In genomic region chr14:44528180-44528579, GRCh38 we compare ENCODE assay signal across 1 cellular context.
TF ChIP-seq lines count a peak whose summit lies in the region.

No MANE protein-coding gene starts in this region.

TF ChIP-seq in HepG2, 621 proteins besides CTCF, POLR2A, EP300 and RAD21 (continued from another document):
- TF ChIP-seq CEBPZ (IDR thresholded peaks at IDR 0.05; ENCODE audit: low read length) (no peak), PLRG1 (conservative IDR thresholded peaks at IDR 0.05) (no peak), ZNF234 (CRISPR knock-in tag; conservative IDR thresholded peaks at IDR 0.05) (no peak), ZKSCAN1 (IDR thresholded peaks at IDR 0.05; ENCODE audit: low read length) (no peak), KDM1A (CRISPR knock-in tag; IDR thresholded peaks at IDR 0.05) (no peak)
